18 cellular contexts compared by ENCODE assay signal in the genomic region with DNA sequence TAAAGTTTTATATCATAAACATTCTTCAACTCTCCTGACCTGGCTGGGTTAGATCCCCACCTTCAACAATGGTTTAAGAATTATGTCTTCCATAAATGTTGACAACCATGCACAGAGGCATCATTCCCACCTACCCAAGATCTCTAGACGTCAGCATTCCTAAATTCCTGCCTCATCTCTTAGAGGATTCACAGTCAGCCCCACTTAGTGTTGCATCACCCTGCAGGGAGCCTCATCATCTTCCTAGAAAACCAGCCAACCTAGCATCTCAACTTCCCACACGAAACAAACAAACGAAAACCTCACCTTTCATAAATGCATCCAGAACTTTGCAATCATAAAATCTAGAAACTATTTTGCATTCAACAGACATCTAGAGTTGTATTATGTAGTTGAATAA.
DNase-seq lines count a peak whose midpoint lies in the region; ATAC-seq and TF ChIP-seq lines count a peak whose summit lies in the region.
"Had no signal": no experiment of that assay in that cellular context is flagged by ENCODE, and none has a peak within 500 bp of the region (broad histone marks: within the 10 kb centered on the region; RNA-seq: fewer than 3 reads in every experiment).

No MANE protein-coding gene starts in this region.

- H3F3A ChIP-seq in GM23338 (replicated peaks; ENCODE audit: low read depth): no peaks in the 10 kb centered on the region

- no peak overlapping the region for H3K4me2 ChIP-seq in GM23338
- H3K4me2 ChIP-seq: A549 had no signal

- no peak overlapping the region for H3K4me3 Mint-ChIP-seq in GM23338
- H3K4me3 Mint-ChIP-seq in WTC11: no peak overlapping the region
- H3K4me3 Mint-ChIP-seq: CD4-positive, alpha-beta T cell; H9; IgD-negative memory B cell had no signal

- CTCF ChIA-PET in WTC11 (lab: Charles Lee): no interaction called here

- ATAC-seq in GM23338 (no peak), WTC11 (peak; percentile 52; the same call in 1 of the 2 replicates), mucosa of descending colon (no peak), left ventricle myocardium superior (no peak)
- ATAC-seq: A549, HepG2 had no signal

- no peaks in the 10 kb centered on the region for H4K20me1 ChIP-seq in GM23338 (replicated peaks; ENCODE audit: insufficient read depth)

- no peaks in the 10 kb centered on the region for H3K79me2 ChIP-seq in GM23338 (replicated peaks; ENCODE audit: insufficient read depth)

- H3K9me3 Mint-ChIP-seq in GM23338 (peaks cover 7% of the 10 kb centered on the region; the same call in 1 of the 3 replicates), WTC11 (peaks cover 18% of the 10 kb centered on the region)

- H3K9me2 ChIP-seq in GM23338 (ENCODE audit: insufficient read depth): peaks cover 5% of the 10 kb centered on the region

- TF ChIP-seq CTCF in GM23338 (conservative IDR thresholded peaks at IDR 0.05; ENCODE audit: low read depth in 2 of 2): no peak
- TF ChIP-seq CTCF in WTC11 (IDR thresholded peaks at IDR 0.05): no peak
- no peak for TF ChIP-seq CTCF in epithelial cell of esophagus (IDR thresholded peaks at IDR 0.05; ENCODE audit: insufficient read depth, low read depth, low read length, missing control alignments)
- TF ChIP-seq CTCF in mucosa of descending colon (IDR thresholded peaks at IDR 0.05): no peak

- H3K36me3 ChIP-seq in GM23338 (ENCODE audit: insufficient read depth) (no peaks in the 10 kb centered on the region), mucosa of descending colon (ENCODE audit: low read depth) (no peaks in the 10 kb centered on the region)

- POLR2A ChIA-PET in WTC11 (lab: Charles Lee): no interaction called here

- H3K27me3 Mint-ChIP-seq in GM23338 (ENCODE audit: insufficient read depth, low read depth, poor library complexity) (no peaks in the 10 kb centered on the region), WTC11 (ENCODE audit: low read depth) (no peaks in the 10 kb centered on the region)
- H3K27me3 Mint-ChIP-seq: CD4-positive, alpha-beta T cell; IgD-negative memory B cell had no signal

- H3K9me3 ChIP-seq in mucosa of descending colon: no peaks in the 10 kb centered on the region
- H3K9me3 ChIP-seq: A549, Caco-2 had no signal

- peak overlapping the region; percentile 58 for H3K27ac Mint-ChIP-seq in GM23338
- H3K27ac Mint-ChIP-seq in WTC11: no peak overlapping the region
- H3K27ac Mint-ChIP-seq: CD4-positive, alpha-beta T cell; IgD-negative memory B cell had no signal

- H2AFZ ChIP-seq in GM23338: no peak overlapping the region

- DNase-seq in GM23338 (ENCODE audit: low spot score): peak; percentile 38
- DNase-seq in WTC11 (ENCODE audit: low spot score): no peak
- DNase-seq in epithelial cell of esophagus (ENCODE audit: low read depth): peak; percentile 32
- peak; percentile 20 for DNase-seq in iPS-NIHi7 (ENCODE audit: extremely low spot score)
- no peak for DNase-seq in mucosa of descending colon
- DNase-seq in left ventricle myocardium superior: no peak
- no peak for DNase-seq in dedifferentiated amniotic fluid mesenchymal stem cell (ENCODE audit: extremely low spot score)
- no peak for DNase-seq in globus pallidus (ENCODE audit: low spot score)
- DNase-seq: AML-193; Caco-2; CD4-positive, alpha-beta T cell; GOT3; H9 had no signal

- H3K27me3 ChIP-seq in GM23338 (ENCODE audit: insufficient read depth): no peaks in the 10 kb centered on the region

- no peak overlapping the region for H3K4me3 ChIP-seq in GM23338
- H3K4me3 ChIP-seq in epithelial cell of esophagus (ENCODE audit: low read length): no peak overlapping the region
- no peak overlapping the region for H3K4me3 ChIP-seq in mucosa of descending colon
- H3K4me3 ChIP-seq: A549 had no signal

- intact Hi-C loops in mucosa of descending colon (cut with DNase I, micrococcal nuclease) (no loop called here), left ventricle myocardium superior (cut with micrococcal nuclease) (no loop called here)

- no peaks in the 10 kb centered on the region for H3K4me1 ChIP-seq in GM23338 (ENCODE audit: insufficient read depth)
- H3K4me1 ChIP-seq in mucosa of descending colon (ENCODE audit: low read depth): no peaks in the 10 kb centered on the region
- H3K4me1 ChIP-seq: A549, Caco-2 had no signal

- H3K36me3 Mint-ChIP-seq in GM23338 (ENCODE audit: low read depth): peaks cover 9% of the 10 kb centered on the region; the same call in 1 of the 3 replicates
- H3K36me3 Mint-ChIP-seq in WTC11: peaks cover 10% of the 10 kb centered on the region
- H3K36me3 Mint-ChIP-seq: IgD-negative memory B cell had no signal

- no peak overlapping the region for H3K27ac ChIP-seq in GM23338 (ENCODE audit: low read depth)
- H3K27ac ChIP-seq: 22Rv1, A549, C4-2B had no signal

- peaks cover 10% of the 10 kb centered on the region for H3K4me1 Mint-ChIP-seq in GM23338
- H3K4me1 Mint-ChIP-seq in WTC11: peaks cover 14% of the 10 kb centered on the region
- H3K4me1 Mint-ChIP-seq: IgD-negative memory B cell had no signal

TF ChIP-seq in GM23338, 12 proteins besides CTCF, POLR2A, EP300 and RAD21 (continues in another document):
- TF ChIP-seq, protein P1, sequence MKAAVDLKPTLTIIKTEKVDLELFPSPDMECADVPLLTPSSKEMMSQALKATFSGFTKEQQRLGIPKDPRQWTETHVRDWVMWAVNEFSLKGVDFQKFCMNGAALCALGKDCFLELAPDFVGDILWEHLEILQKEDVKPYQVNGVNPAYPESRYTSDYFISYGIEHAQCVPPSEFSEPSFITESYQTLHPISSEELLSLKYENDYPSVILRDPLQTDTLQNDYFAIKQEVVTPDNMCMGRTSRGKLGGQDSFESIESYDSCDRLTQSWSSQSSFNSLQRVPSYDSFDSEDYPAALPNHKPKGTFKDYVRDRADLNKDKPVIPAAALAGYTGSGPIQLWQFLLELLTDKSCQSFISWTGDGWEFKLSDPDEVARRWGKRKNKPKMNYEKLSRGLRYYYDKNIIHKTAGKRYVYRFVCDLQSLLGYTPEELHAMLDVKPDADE (IDR thresholded peaks at IDR 0.05): no peak
- TF ChIP-seq ZNF114 (CRISPR knock-in tag; IDR thresholded peaks at IDR 0.05) (no peak), EZH2phosphoT487 (IDR thresholded peaks at IDR 0.05; ENCODE audit: unreplicated experiment) (no peak), STAT1 (IDR thresholded peaks at IDR 0.05; ENCODE audit: unreplicated experiment) (no peak)

TF ChIP-seq in WTC11, 78 proteins besides CTCF, POLR2A, EP300 and RAD21 (continues in another document):
- TF ChIP-seq, protein P2, sequence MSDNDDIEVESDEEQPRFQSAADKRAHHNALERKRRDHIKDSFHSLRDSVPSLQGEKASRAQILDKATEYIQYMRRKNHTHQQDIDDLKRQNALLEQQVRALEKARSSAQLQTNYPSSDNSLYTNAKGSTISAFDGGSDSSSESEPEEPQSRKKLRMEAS (CRISPR knock-in tag; IDR thresholded peaks at IDR 0.05): no peak
- TF ChIP-seq OVOL2 (CRISPR knock-in tag; IDR thresholded peaks at IDR 0.05; ENCODE audit: borderline replicate concordance) (no peak), TEAD1 (CRISPR knock-in tag; IDR thresholded peaks at IDR 0.05) (no peak), IRF2 (CRISPR knock-in tag; IDR thresholded peaks at IDR 0.05; ENCODE audit: borderline replicate concordance, low read depth) (no peak), JUN (CRISPR knock-in tag; IDR thresholded peaks at IDR 0.05) (no peak), NR2C2 (CRISPR knock-in tag; IDR thresholded peaks at IDR 0.05) (no peak)
- TF ChIP-seq, protein P3, sequence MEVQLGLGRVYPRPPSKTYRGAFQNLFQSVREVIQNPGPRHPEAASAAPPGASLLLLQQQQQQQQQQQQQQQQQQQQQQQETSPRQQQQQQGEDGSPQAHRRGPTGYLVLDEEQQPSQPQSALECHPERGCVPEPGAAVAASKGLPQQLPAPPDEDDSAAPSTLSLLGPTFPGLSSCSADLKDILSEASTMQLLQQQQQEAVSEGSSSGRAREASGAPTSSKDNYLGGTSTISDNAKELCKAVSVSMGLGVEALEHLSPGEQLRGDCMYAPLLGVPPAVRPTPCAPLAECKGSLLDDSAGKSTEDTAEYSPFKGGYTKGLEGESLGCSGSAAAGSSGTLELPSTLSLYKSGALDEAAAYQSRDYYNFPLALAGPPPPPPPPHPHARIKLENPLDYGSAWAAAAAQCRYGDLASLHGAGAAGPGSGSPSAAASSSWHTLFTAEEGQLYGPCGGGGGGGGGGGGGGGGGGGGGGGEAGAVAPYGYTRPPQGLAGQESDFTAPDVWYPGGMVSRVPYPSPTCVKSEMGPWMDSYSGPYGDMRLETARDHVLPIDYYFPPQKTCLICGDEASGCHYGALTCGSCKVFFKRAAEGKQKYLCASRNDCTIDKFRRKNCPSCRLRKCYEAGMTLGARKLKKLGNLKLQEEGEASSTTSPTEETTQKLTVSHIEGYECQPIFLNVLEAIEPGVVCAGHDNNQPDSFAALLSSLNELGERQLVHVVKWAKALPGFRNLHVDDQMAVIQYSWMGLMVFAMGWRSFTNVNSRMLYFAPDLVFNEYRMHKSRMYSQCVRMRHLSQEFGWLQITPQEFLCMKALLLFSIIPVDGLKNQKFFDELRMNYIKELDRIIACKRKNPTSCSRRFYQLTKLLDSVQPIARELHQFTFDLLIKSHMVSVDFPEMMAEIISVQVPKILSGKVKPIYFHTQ (CRISPR knock-in tag; IDR thresholded peaks at IDR 0.05): no peak
- TF ChIP-seq, protein P4, sequence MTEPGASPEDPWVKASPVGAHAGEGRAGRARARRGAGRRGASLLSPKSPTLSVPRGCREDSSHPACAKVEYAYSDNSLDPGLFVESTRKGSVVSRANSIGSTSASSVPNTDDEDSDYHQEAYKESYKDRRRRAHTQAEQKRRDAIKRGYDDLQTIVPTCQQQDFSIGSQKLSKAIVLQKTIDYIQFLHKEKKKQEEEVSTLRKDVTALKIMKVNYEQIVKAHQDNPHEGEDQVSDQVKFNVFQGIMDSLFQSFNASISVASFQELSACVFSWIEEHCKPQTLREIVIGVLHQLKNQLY (CRISPR knock-in tag; IDR thresholded peaks at IDR 0.05): no peak
- TF ChIP-seq, protein P5, sequence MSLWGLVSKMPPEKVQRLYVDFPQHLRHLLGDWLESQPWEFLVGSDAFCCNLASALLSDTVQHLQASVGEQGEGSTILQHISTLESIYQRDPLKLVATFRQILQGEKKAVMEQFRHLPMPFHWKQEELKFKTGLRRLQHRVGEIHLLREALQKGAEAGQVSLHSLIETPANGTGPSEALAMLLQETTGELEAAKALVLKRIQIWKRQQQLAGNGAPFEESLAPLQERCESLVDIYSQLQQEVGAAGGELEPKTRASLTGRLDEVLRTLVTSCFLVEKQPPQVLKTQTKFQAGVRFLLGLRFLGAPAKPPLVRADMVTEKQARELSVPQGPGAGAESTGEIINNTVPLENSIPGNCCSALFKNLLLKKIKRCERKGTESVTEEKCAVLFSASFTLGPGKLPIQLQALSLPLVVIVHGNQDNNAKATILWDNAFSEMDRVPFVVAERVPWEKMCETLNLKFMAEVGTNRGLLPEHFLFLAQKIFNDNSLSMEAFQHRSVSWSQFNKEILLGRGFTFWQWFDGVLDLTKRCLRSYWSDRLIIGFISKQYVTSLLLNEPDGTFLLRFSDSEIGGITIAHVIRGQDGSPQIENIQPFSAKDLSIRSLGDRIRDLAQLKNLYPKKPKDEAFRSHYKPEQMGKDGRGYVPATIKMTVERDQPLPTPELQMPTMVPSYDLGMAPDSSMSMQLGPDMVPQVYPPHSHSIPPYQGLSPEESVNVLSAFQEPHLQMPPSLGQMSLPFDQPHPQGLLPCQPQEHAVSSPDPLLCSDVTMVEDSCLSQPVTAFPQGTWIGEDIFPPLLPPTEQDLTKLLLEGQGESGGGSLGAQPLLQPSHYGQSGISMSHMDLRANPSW (CRISPR knock-in tag; conservative IDR thresholded peaks at IDR 0.05; ENCODE audit: low read depth): no peak

Comparison
In these comparisons a context has a peak if more than half of its experiments do, and no peak if none do; other contexts are left out.
1. DNase-seq: peak in GM23338 (single experiment), epithelial cell of esophagus (single experiment) and iPS-NIHi7 (single experiment); none in WTC11 (single experiment), mucosa of descending colon (0 of 3), left ventricle myocardium superior (single experiment), dedifferentiated amniotic fluid mesenchymal stem cell (single experiment) and globus pallidus (single experiment).